14 cellular contexts compared by ENCODE assay signal in the genomic region with DNA sequence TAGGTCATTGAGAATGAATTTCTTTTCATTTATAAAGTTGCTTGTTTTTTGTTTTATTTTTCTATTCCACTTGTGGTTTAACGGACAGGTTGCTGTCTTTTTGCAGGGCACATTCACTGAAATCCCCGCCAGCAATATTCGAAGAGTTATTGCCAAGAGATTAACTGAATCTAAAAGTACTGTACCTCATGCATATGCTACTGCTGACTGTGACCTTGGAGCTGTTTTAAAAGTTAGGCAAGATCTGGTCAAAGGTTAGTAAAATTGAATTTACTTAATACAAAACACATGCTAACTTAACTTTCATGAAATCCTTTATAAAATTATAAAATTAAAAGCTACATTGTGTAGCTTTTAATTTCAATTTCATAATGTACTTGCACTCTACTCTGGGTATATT. TPM values are rescaled to one million over a fixed set of nuclear protein-coding genes. Genes with fewer than 3 reads are reported as not detected.
A peak's percentile ranks its signal among the peaks of the same experiment; 100 is the strongest.
DNase-seq lines count a peak whose midpoint lies in the region; ATAC-seq and TF ChIP-seq lines count a peak whose summit lies in the region.
"Had no signal": no experiment of that assay in that cellular context is flagged by ENCODE, and none has a peak within 500 bp of the region (broad histone marks: within the 10 kb centered on the region; RNA-seq: fewer than 3 reads in every experiment).

No MANE protein-coding gene starts in this region.

- peak; percentile 74 for ATAC-seq in Right ventricle myocardium superior (ENCODE audit: poor library complexity)
- no peak for ATAC-seq in GM19467 (IDR thresholded peaks at IDR 0.05; ENCODE audit: unreplicated experiment)
- ATAC-seq: CD8-positive, alpha-beta T cell had no signal

- H3K36me3 ChIP-seq in liver (ENCODE audit: control insufficient read depth in 4 of 4, insufficient read depth in 3 of 4, low read depth in 1 of 4, low read length in 3 of 4) (peaks cover 0 to 8% (median 1%) of the 10 kb centered on the region in 4 donors), subcutaneous abdominal adipose tissue (ENCODE audit: control insufficient read depth in 5 of 5, insufficient read depth in 5 of 5, low read length in 5 of 5) (peaks cover 10 to 33% (median 26%) of the 10 kb centered on the region in 5 donors)

- H3K9me3 ChIP-seq in liver (ENCODE audit: control insufficient read depth in 4 of 4, low read length in 3 of 4) = no peaks in the 10 kb centered on the region
- H3K9me3 ChIP-seq in subcutaneous abdominal adipose tissue (ENCODE audit: control insufficient read depth in 5 of 5, low read length in 5 of 5) = no peaks in the 10 kb centered on the region
- H3K9me3 ChIP-seq: Caco-2, HAP-1 had no signal

- H3K4me3 ChIP-seq in liver (ENCODE audit: low read depth in 1 of 3, low read length in 3 of 3) = no peak overlapping the region
- H3K4me3 ChIP-seq in subcutaneous abdominal adipose tissue (ENCODE audit: low read depth in 1 of 5, low read length in 5 of 5) = no peak overlapping the region
- H3K4me3 ChIP-seq: HAP-1 had no signal

- DNase-seq in Right ventricle myocardium superior (no peak), cardiac septum (ENCODE audit: low spot score) (no peak), fibroblast of peridontal ligament (ENCODE audit: extremely low read depth) (peak; percentile 9), midbrain (lab: John Stamatoyannopoulos, UW) (no peak), COR-L47 (lab: John Stamatoyannopoulos, UW) (no peak)
- DNase-seq: Caco-2; CD8-positive, alpha-beta T cell; DND-41; GDM1 had no signal

- intact Hi-C loops in Right ventricle myocardium superior (cut with DNase I) (no loop called here), cardiac septum (cut with DNase I) (no loop called here)

- 44% methylated on average over 3 of the region's 3 CpGs for WGBS in liver

- TF ChIP-seq RAD21 in liver (IDR thresholded peaks at IDR 0.05) = no peak

- H3K27me3 ChIP-seq in liver (ENCODE audit: control insufficient read depth in 4 of 4, insufficient read depth in 4 of 4, low read length in 3 of 4) (no peaks in the 10 kb centered on the region), subcutaneous abdominal adipose tissue (ENCODE audit: control insufficient read depth in 5 of 5, insufficient read depth in 4 of 5, low read length in 5 of 5) (no peaks in the 10 kb centered on the region)

- H3K9ac ChIP-seq in liver (ENCODE audit: low read depth in 1 of 2, low read length in 2 of 2) (no peak overlapping the region), subcutaneous abdominal adipose tissue (ENCODE audit: low read length in 5 of 5) (no peak overlapping the region)

- H3K4me1 ChIP-seq in liver (ENCODE audit: control insufficient read depth in 4 of 4, insufficient read depth in 4 of 4, low read length in 3 of 4) (peaks cover 5 to 11% (median 9%) of the 10 kb centered on the region in 4 donors), subcutaneous abdominal adipose tissue (ENCODE audit: control insufficient read depth in 5 of 5, insufficient read depth in 5 of 5, low read length in 5 of 5) (peaks cover 0 to 15% (median 0%) of the 10 kb centered on the region in 5 donors)
- H3K4me1 ChIP-seq: Caco-2, HAP-1 had no signal

- H3K27ac ChIP-seq in liver (ENCODE audit: low read depth in 1 of 2, low read length in 2 of 2) (no peak overlapping the region), subcutaneous abdominal adipose tissue (ENCODE audit: low read depth, low read length) (peak overlapping the region; percentile 7)
- H3K27ac ChIP-seq: 22Rv1 had no signal

- no peak for TF ChIP-seq CTCF in liver (IDR thresholded peaks at IDR 0.05; ENCODE audit: low read depth, low read length, missing input control)

TF ChIP-seq in liver, 16 proteins besides CTCF, POLR2A, EP300 and RAD21:
- no peak for TF ChIP-seq JUND (IDR thresholded peaks at IDR 0.05)
- TF ChIP-seq TAF1 (conservative IDR thresholded peaks at IDR 0.05) = no peak
- TF ChIP-seq, protein P1, sequence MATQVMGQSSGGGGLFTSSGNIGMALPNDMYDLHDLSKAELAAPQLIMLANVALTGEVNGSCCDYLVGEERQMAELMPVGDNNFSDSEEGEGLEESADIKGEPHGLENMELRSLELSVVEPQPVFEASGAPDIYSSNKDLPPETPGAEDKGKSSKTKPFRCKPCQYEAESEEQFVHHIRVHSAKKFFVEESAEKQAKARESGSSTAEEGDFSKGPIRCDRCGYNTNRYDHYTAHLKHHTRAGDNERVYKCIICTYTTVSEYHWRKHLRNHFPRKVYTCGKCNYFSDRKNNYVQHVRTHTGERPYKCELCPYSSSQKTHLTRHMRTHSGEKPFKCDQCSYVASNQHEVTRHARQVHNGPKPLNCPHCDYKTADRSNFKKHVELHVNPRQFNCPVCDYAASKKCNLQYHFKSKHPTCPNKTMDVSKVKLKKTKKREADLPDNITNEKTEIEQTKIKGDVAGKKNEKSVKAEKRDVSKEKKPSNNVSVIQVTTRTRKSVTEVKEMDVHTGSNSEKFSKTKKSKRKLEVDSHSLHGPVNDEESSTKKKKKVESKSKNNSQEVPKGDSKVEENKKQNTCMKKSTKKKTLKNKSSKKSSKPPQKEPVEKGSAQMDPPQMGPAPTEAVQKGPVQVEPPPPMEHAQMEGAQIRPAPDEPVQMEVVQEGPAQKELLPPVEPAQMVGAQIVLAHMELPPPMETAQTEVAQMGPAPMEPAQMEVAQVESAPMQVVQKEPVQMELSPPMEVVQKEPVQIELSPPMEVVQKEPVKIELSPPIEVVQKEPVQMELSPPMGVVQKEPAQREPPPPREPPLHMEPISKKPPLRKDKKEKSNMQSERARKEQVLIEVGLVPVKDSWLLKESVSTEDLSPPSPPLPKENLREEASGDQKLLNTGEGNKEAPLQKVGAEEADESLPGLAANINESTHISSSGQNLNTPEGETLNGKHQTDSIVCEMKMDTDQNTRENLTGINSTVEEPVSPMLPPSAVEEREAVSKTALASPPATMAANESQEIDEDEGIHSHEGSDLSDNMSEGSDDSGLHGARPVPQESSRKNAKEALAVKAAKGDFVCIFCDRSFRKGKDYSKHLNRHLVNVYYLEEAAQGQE (IDR thresholded peaks at IDR 0.05) = no peak
- no peak for TF ChIP-seq NR2F2 (IDR thresholded peaks at IDR 0.05)
- TF ChIP-seq HNF4G (IDR thresholded peaks at IDR 0.05) = no peak
- no peak for TF ChIP-seq SP1 (IDR thresholded peaks at IDR 0.05)
- TF ChIP-seq FOXA1 (IDR thresholded peaks at IDR 0.05) = no peak
- TF ChIP-seq EGR1 (IDR thresholded peaks at IDR 0.05; ENCODE audit: low read depth in 2 of 2) = no peak
- no peak for TF ChIP-seq GABPA (IDR thresholded peaks at IDR 0.05 in 1 of 2, conservative IDR thresholded peaks at IDR 0.05 in 1 of 2)
- TF ChIP-seq FOXA2 (IDR thresholded peaks at IDR 0.05) = no peak
- TF ChIP-seq, protein P2, sequence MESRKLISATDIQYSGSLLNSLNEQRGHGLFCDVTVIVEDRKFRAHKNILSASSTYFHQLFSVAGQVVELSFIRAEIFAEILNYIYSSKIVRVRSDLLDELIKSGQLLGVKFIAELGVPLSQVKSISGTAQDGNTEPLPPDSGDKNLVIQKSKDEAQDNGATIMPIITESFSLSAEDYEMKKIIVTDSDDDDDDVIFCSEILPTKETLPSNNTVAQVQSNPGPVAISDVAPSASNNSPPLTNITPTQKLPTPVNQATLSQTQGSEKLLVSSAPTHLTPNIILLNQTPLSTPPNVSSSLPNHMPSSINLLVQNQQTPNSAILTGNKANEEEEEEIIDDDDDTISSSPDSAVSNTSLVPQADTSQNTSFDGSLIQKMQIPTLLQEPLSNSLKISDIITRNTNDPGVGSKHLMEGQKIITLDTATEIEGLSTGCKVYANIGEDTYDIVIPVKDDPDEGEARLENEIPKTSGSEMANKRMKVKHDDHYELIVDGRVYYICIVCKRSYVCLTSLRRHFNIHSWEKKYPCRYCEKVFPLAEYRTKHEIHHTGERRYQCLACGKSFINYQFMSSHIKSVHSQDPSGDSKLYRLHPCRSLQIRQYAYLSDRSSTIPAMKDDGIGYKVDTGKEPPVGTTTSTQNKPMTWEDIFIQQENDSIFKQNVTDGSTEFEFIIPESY (IDR thresholded peaks at IDR 0.05) = no peak
- TF ChIP-seq, protein P3, sequence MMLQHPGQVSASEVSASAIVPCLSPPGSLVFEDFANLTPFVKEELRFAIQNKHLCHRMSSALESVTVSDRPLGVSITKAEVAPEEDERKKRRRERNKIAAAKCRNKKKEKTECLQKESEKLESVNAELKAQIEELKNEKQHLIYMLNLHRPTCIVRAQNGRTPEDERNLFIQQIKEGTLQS (IDR thresholded peaks at IDR 0.05) = no peak
- TF ChIP-seq RXRA (IDR thresholded peaks at IDR 0.05) = peak in 1 of 2 donors; percentile 18
- TF ChIP-seq, protein P4, sequence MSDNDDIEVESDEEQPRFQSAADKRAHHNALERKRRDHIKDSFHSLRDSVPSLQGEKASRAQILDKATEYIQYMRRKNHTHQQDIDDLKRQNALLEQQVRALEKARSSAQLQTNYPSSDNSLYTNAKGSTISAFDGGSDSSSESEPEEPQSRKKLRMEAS (IDR thresholded peaks at IDR 0.05) = peak; percentile 24
- peak; percentile 60 to 67 for TF ChIP-seq HNF4A (conservative IDR thresholded peaks at IDR 0.05)
- no peak for TF ChIP-seq YY1 (IDR thresholded peaks at IDR 0.05)

RNA-seq across cellular contexts. Expression of a gene that starts 53.6 kb away (rescaled TPM):
- total RNA-seq in Right ventricle myocardium superior (140 TPM), cardiac septum (118 TPM), liver (10 to 100 TPM; 14.9 to 35.2 TPM)
- polyA plus RNA-seq in liver = 10 to 100 TPM; 22.6 to 25.5 TPM

RNA-seq across cellular contexts. Expression of a gene that starts 53.9 kb away (rescaled TPM):
- 22.7 TPM for total RNA-seq in Right ventricle myocardium superior
- total RNA-seq in cardiac septum = 36.5 TPM
- 10 to 100 TPM; 13.4 to 16.9 TPM for total RNA-seq in liver
- polyA plus RNA-seq in liver = 10 to 100 TPM; 16.1 to 26.3 TPM
